Comparison of ENCODE assay signal across 2 cellular contexts in genomic region chr12:112023759-112024396, GRCh38.
TF ChIP-seq lines count a peak whose summit lies in the region.

No MANE protein-coding gene starts in this region.

TF ChIP-seq in WTC11, 78 proteins besides CTCF, POLR2A, EP300 and RAD21 (continued from another document):
- TF ChIP-seq ZNF317 (CRISPR knock-in tag; IDR thresholded peaks at IDR 0.05; ENCODE audit: borderline replicate concordance, low read depth) (no peak), GRHL2 (CRISPR knock-in tag; IDR thresholded peaks at IDR 0.05; ENCODE audit: insufficient replicate concordance, severe bottlenecking) (no peak), USF1 (CRISPR knock-in tag; IDR thresholded peaks at IDR 0.05) (no peak), OVOL2 (CRISPR knock-in tag; IDR thresholded peaks at IDR 0.05; ENCODE audit: borderline replicate concordance) (no peak), ZNF121 (CRISPR knock-in tag; IDR thresholded peaks at IDR 0.05) (no peak), SMAD4 (CRISPR knock-in tag; IDR thresholded peaks at IDR 0.05) (no peak), NFYB (CRISPR knock-in tag; conservative IDR thresholded peaks at IDR 0.05; ENCODE audit: low read depth) (no peak), ZNF219 (CRISPR knock-in tag; IDR thresholded peaks at IDR 0.05; ENCODE audit: borderline replicate concordance) (no peak), IRF2 (CRISPR knock-in tag; IDR thresholded peaks at IDR 0.05; ENCODE audit: borderline replicate concordance, low read depth) (no peak), TP53 (CRISPR knock-in tag; IDR thresholded peaks at IDR 0.05) (no peak), FOXK1 (CRISPR knock-in tag; IDR thresholded peaks at IDR 0.05) (no peak)
TF ChIP-seq in WTC11: peak in this region for 0.

TF ChIP-seq in liver, 16 proteins besides CTCF, POLR2A, EP300 and RAD21 (continued from another document):
- TF ChIP-seq REST (IDR thresholded peaks at IDR 0.05) (no peak), TAF1 (conservative IDR thresholded peaks at IDR 0.05) (no peak), HNF4A (conservative IDR thresholded peaks at IDR 0.05) (peak; percentile 39 to 85), SP1 (IDR thresholded peaks at IDR 0.05) (no peak), YY1 (IDR thresholded peaks at IDR 0.05) (peak; percentile 65), GABPA (IDR thresholded peaks at IDR 0.05 in 1 of 2, conservative IDR thresholded peaks at IDR 0.05 in 1 of 2) (no peak), MAX (IDR thresholded peaks at IDR 0.05) (no peak), NR2F2 (IDR thresholded peaks at IDR 0.05) (no peak), RXRA (IDR thresholded peaks at IDR 0.05) (no peak), EGR1 (IDR thresholded peaks at IDR 0.05; ENCODE audit: low read depth in 2 of 2) (no peak), ZBTB33 (IDR thresholded peaks at IDR 0.05) (no peak)
